ENCODE assay signal across 11 cellular contexts in the genomic region with DNA sequence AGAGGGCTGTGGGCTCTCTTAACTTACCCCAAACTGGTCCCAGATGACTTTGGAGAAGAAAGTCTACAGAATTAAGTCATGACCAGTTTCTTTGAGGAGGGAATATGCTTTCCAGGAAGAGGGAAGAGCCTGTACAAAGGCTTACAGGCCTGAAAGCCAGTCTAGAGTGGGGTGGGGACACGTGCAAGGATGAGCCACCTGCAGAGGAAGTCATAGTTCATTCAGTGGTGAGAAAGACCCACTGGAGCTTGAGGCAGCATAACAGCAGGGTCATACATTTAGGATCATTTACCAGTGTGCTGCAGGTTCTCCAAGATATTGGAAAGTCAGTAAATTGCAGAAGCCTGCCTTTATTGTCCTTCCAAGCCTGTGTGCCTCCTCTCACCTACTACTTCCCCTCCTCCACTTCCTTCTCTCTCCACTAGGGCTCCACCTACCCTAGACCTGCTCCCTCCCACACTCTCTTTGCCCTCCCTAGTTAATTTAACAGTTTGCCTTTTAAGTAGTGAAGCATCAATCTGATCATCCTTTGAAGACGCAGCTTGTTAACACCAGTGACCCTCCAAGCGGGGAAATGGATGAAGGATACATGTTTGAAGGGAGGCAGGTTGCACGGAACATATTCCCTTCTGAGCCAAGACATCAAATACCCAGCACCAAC. TPM values are rescaled to one million over a fixed set of nuclear protein-coding genes. Genes with fewer than 3 reads are reported as not detected.
A peak's percentile ranks its signal among the peaks of the same experiment; 100 is the strongest.
DNase-seq lines count a peak whose midpoint lies in the region; ATAC-seq, FAIRE-seq and TF ChIP-seq lines count a peak whose summit lies in the region.
"Had no signal": no experiment of that assay in that cellular context is flagged by ENCODE, and none has a peak within 500 bp of the region (broad histone marks: within the 10 kb centered on the region; RNA-seq: fewer than 3 reads in every experiment).

No MANE protein-coding gene starts in this region.

- no peaks in the 10 kb centered on the region for H3K27me3 ChIP-seq in CD8-positive, alpha-beta memory T cell (ENCODE audit: insufficient read depth, low read length, poor library complexity, severe bottlenecking)

- no peaks in the 10 kb centered on the region for H3K9me3 Mint-ChIP-seq in CD8-positive, alpha-beta memory T cell
- no peaks in the 10 kb centered on the region for H3K9me3 Mint-ChIP-seq in activated CD8-positive, alpha-beta T cell treated with anti-CD3 and anti-CD28 coated beads, Interleukin-2, amount 10 ng/mL, durations not matched to agents 7 days and 5 days (ENCODE audit: insufficient read depth)

- peak overlapping the region; percentile 30 for H3K4me3 ChIP-seq in CD8-positive, alpha-beta memory T cell (ENCODE audit: low read length)
- H3K4me3 ChIP-seq in HEK293 (ENCODE audit: low read depth, low read length) (no peak overlapping the region), mucosa of descending colon (no peak overlapping the region)

- CTCF ChIA-PET in CD8-positive, alpha-beta memory T cell (lab: Charles Lee), result interaction anchor here (0.9 to 1.3 kb wide), 3 partner anchors 83 to 104 kb away, joined by 3 to 4 read pairs (median 4); a partner anchor contains a TSS
- CTCF ChIA-PET in HEK293 (lab: Yijun Ruan, JAX), result interaction anchor here (0.6 kb wide), 1 partner anchor 58 kb away, joined by 3 read pairs; no protein-coding TSS in a partner anchor
- CTCF ChIA-PET in activated CD8-positive, alpha-beta T cell treated with anti-CD3 and anti-CD28 coated beads, Interleukin-2, amount 10 ng/mL, durations not matched to agents 7 days and 5 days (lab: Charles Lee), result interaction anchor here (1.0 to 1.9 kb wide), 6 partner anchors 11 to 104 kb away, joined by 3 to 9 read pairs (median 4); a partner anchor contains a TSS

- peak overlapping the region; percentile 84 to 96 (median 93) for H3K27ac Mint-ChIP-seq in CD8-positive, alpha-beta memory T cell
- peak overlapping the region; percentile 92 for H3K27ac Mint-ChIP-seq in activated CD8-positive, alpha-beta T cell treated with anti-CD3 and anti-CD28 coated beads, Interleukin-2, amount 10 ng/mL, durations not matched to agents 7 days and 5 days

- POLR2A ChIA-PET in CD8-positive, alpha-beta memory T cell (lab: Charles Lee), result no interaction called here
- POLR2A ChIA-PET in HEK293 (lab: Yijun Ruan, JAX), result no interaction called here
- POLR2A ChIA-PET in activated CD8-positive, alpha-beta T cell treated with anti-CD3 and anti-CD28 coated beads, Interleukin-2, amount 10 ng/mL, durations not matched to agents 7 days and 5 days (lab: Charles Lee), result interaction anchor here (0.6 to 6.5 kb wide), 5 partner anchors 10 to 137 kb away, joined by 3 to 64 read pairs (median 3); a partner anchor contains a TSS

- no peaks in the 10 kb centered on the region for H3K9me3 ChIP-seq in CD8-positive, alpha-beta memory T cell (ENCODE audit: low read length)
- H3K9me3 ChIP-seq in HEK293 (ENCODE audit: control insufficient read depth, insufficient read depth, low read depth, low read length), result no peaks in the 10 kb centered on the region
- no peaks in the 10 kb centered on the region for H3K9me3 ChIP-seq in mucosa of descending colon

- H3K27ac ChIP-seq in CD8-positive, alpha-beta memory T cell (ENCODE audit: low read depth, low read length), result no peak overlapping the region
- H3K27ac ChIP-seq in HEK293 (ENCODE audit: extremely low read depth, low read depth, low read length), result no peak overlapping the region

- peak; percentile 37 for ATAC-seq in activated CD8-positive, alpha-beta T cell treated with anti-CD3 and anti-CD28 coated beads, Interleukin-2, amount 10 ng/mL, durations not matched to agents 7 days and 5 days
- peak; percentile 48 for ATAC-seq in mucosa of descending colon

- H3K4me1 Mint-ChIP-seq in CD8-positive, alpha-beta memory T cell, result peaks cover 83 to 93% (median 93%) of the 10 kb centered on the region in 3 donors
- H3K4me1 Mint-ChIP-seq in activated CD8-positive, alpha-beta T cell treated with anti-CD3 and anti-CD28 coated beads, Interleukin-2, amount 10 ng/mL, durations not matched to agents 7 days and 5 days (ENCODE audit: low read depth), result peaks cover 90% of the 10 kb centered on the region

- peaks cover 0 to 3% (median 1%) of the 10 kb centered on the region in 3 donors for H3K36me3 Mint-ChIP-seq in CD8-positive, alpha-beta memory T cell
- peaks cover 44% of the 10 kb centered on the region for H3K36me3 Mint-ChIP-seq in activated CD8-positive, alpha-beta T cell treated with anti-CD3 and anti-CD28 coated beads, Interleukin-2, amount 10 ng/mL, durations not matched to agents 7 days and 5 days (ENCODE audit: low read depth)

- in situ Hi-C loops in GM13976 (cut with MboI; ENCODE audit: low sequenced_read_pairs, unreplicated experiment), result no loop called here

- DNase-seq in CD8-positive, alpha-beta memory T cell, result no peak
- DNase-seq in activated CD8-positive, alpha-beta T cell treated with anti-CD3 and anti-CD28 coated beads, Interleukin-2, amount 10 ng/mL, durations not matched to agents 7 days and 5 days, result no peak
- no peak for DNase-seq in mucosa of descending colon
- DNase-seq in NCI-H187 (lab: John Stamatoyannopoulos, UW), result no peak
- no peak for DNase-seq in frontal cortex (ENCODE audit: low spot score in 2 of 2)
- no peak for DNase-seq in GM13976 (ENCODE audit: low spot score)
- DNase-seq in hepatic stellate cell (ENCODE audit: low spot score), result no peak
- DNase-seq: GF-D8 had no signal

- H3K4me1 ChIP-seq in CD8-positive, alpha-beta memory T cell (ENCODE audit: insufficient read depth, low read length), result peaks cover 85% of the 10 kb centered on the region
- H3K4me1 ChIP-seq in HEK293 (ENCODE audit: control insufficient read depth, insufficient read depth, low read length), result peaks cover 9% of the 10 kb centered on the region
- H3K4me1 ChIP-seq in mucosa of descending colon (ENCODE audit: low read depth), result peaks cover 11% of the 10 kb centered on the region

- H3K36me3 ChIP-seq in CD8-positive, alpha-beta memory T cell (ENCODE audit: insufficient read depth, low read length), result no peaks in the 10 kb centered on the region
- H3K36me3 ChIP-seq in HEK293 (ENCODE audit: control insufficient read depth in 2 of 2, insufficient read depth in 1 of 2, low read length in 2 of 2), result no peaks in the 10 kb centered on the region
- H3K36me3 ChIP-seq in mucosa of descending colon (ENCODE audit: low read depth), result no peaks in the 10 kb centered on the region

- TF ChIP-seq CTCF in HEK293 (tag by site-specific recombination; IDR thresholded peaks at IDR 0.05) (0 out of 2 replicates have a peak, but pooled peaks have one; percentile 26), mucosa of descending colon (IDR thresholded peaks at IDR 0.05) (no peak), GM13976 (IDR thresholded peaks at IDR 0.05; ENCODE audit: borderline replicate concordance, control extremely low read depth, extremely low read depth, insufficient read depth, missing control alignments) (no peak)

- H3K4me3 Mint-ChIP-seq in CD8-positive, alpha-beta memory T cell, result peak overlapping the region; percentile 41 to 80 (median 63)
- peak overlapping the region; percentile 57 for H3K4me3 Mint-ChIP-seq in activated CD8-positive, alpha-beta T cell treated with anti-CD3 and anti-CD28 coated beads, Interleukin-2, amount 10 ng/mL, durations not matched to agents 7 days and 5 days

- no peaks in the 10 kb centered on the region for H3K27me3 Mint-ChIP-seq in CD8-positive, alpha-beta memory T cell
- no peaks in the 10 kb centered on the region for H3K27me3 Mint-ChIP-seq in activated CD8-positive, alpha-beta T cell treated with anti-CD3 and anti-CD28 coated beads, Interleukin-2, amount 10 ng/mL, durations not matched to agents 7 days and 5 days (ENCODE audit: low read depth)

- intact Hi-C loops in mucosa of descending colon (cut with DNase I, micrococcal nuclease), result no loop called here

- no peak for FAIRE-seq in frontal cortex (lab: Jason Lieb, UNC)

TF ChIP-seq in HEK293, 187 proteins besides CTCF, POLR2A, EP300 and RAD21 (continues in another document):
- TF ChIP-seq, protein P1, sequence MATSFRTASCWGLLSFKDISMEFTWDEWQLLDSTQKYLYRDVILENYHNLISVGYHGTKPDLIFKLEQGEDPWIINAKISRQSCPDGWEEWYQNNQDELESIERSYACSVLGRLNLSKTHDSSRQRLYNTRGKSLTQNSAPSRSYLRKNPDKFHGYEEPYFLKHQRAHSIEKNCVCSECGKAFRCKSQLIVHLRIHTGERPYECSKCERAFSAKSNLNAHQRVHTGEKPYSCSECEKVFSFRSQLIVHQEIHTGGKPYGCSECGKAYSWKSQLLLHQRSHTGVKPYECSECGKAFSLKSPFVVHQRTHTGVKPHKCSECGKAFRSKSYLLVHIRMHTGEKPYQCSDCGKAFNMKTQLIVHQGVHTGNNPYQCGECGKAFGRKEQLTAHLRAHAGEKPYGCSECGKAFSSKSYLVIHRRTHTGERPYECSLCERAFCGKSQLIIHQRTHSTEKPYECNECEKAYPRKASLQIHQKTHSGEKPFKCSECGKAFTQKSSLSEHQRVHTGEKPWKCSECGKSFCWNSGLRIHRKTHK (tag by site-specific recombination; IDR thresholded peaks at IDR 0.05), result no peak
- TF ChIP-seq, protein P2, sequence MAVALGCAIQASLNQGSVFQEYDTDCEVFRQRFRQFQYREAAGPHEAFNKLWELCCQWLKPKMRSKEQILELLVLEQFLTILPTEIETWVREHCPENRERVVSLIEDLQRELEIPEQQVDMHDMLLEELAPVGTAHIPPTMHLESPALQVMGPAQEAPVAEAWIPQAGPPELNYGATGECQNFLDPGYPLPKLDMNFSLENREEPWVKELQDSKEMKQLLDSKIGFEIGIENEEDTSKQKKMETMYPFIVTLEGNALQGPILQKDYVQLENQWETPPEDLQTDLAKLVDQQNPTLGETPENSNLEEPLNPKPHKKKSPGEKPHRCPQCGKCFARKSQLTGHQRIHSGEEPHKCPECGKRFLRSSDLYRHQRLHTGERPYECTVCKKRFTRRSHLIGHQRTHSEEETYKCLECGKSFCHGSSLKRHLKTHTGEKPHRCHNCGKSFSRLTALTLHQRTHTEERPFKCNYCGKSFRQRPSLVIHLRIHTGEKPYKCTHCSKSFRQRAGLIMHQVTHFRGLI (tag by site-specific recombination; IDR thresholded peaks at IDR 0.05), result no peak
- TF ChIP-seq ZFHX2 (tag by site-specific recombination; conservative IDR thresholded peaks at IDR 0.05), result peak; percentile 33; the same call in 1 of the 2 replicates

RNA-seq across cellular contexts. Expression of a gene that starts 40.2 kb away (rescaled TPM):
- total RNA-seq in CD8-positive, alpha-beta memory T cell, result not detected
- not detected for polyA plus RNA-seq in CD8-positive, alpha-beta memory T cell
- not detected for total RNA-seq in activated CD8-positive, alpha-beta T cell treated with anti-CD3 and anti-CD28 coated beads, Interleukin-2, amount 10 ng/mL, durations not matched to agents 7 days and 5 days
- not detected for total RNA-seq in mucosa of descending colon
- not detected for total RNA-seq in frontal cortex
- total RNA-seq: liver, skeletal muscle tissue had no signal
